In the genomic region with DNA sequence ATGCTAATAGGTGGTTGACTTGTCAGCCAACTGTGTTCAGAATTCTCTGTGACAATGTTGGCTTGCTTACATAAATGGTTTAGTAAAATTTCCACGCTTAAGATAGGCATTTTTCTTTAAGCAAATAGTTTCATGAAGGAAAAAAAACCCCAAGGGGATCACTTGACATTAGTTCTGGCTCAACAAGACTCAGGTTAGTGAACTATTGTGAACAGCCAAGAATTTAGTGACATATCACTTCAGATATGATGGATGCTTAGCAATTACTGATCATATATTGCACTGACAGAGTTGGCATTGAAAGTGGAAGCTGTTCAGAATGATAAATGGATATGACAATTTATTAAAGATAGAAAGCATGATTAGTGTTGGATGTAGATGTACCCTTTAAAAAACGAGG, we compare ENCODE assay signal across 38 cellular contexts.
"Had no signal": no experiment of that assay in that cellular context is flagged by ENCODE, and none has a peak within 500 bp of the region (broad histone marks: within the 10 kb centered on the region; RNA-seq: fewer than 3 reads in every experiment).

No MANE protein-coding gene starts in this region.

- H3K4me3 Mint-ChIP-seq: activated naive CD4-positive, alpha-beta T cell treated with anti-CD3 and anti-CD28 coated beads for 36 hours; activated naive CD4-positive, alpha-beta T cell treated with anti-CD3 and anti-CD28 coated beads, Interleukin-2, amount 10 ng/mL, durations not matched to agents 7 days and 5 days; activated naive CD4-positive, alpha-beta T cell treated with anti-CD3 and anti-CD28 coated beads, Interleukin-2, amount 50 U/mL, for 24 hours; activated naive CD8-positive, alpha-beta T cell; activated naive CD8-positive, alpha-beta T cell treated with anti-CD3 and anti-CD28 coated beads for 36 hours; activated naive CD8-positive, alpha-beta T cell treated with anti-CD3 and anti-CD28 coated beads, Interleukin-2, amount 10 ng/mL, durations not matched to agents 7 days and 5 days; activated naive CD8-positive, alpha-beta T cell treated with anti-CD3 and anti-CD28 coated beads, Interleukin-2, amount 50 U/mL, for 24 hours; activated T-cell treated with anti-CD3 and anti-CD28 coated beads, Interleukin-2, amount 50 U/mL, for 24 hours; activated T-cell treated with anti-CD3 and anti-CD28 coated beads, Interleukin-2, amount 50 U/mL, for 4 hours; activated T-cell treated with anti-CD3 and anti-CD28 coated beads, Interleukin-2, amount 50 U/mL, for 72 hours; activated T-helper 1 cell treated with anti-CD3 and anti-CD28 coated beads, Interleukin-12 subunit alpha, Interleukin-12 subunit beta, Interleukin-2, Interleukin-4 antibody, amounts not matched to agents 30 ng/mL and 10 ng/mL and 1 ng/mL, durations not matched to agents 14 hours and 24 hours and 36 hours; activated T-helper 17 cell treated with anti-CD3 and anti-CD28 coated beads, Interleukin-2, amount 50 U/mL, for 72 hours; brain; central memory CD8-positive, alpha-beta T cell had no signal

- H3K27me3 ChIP-seq: adrenal gland, ascending aorta, body of pancreas, brain microvascular endothelial cell, breast epithelium, cardiac muscle cell had no signal

- H3K27ac ChIP-seq: adrenal gland, ascending aorta, body of pancreas, brain microvascular endothelial cell, breast epithelium, cardiac muscle cell had no signal

- H3K36me3 ChIP-seq: adrenal gland, ascending aorta, brain microvascular endothelial cell, breast epithelium, cardiac muscle cell had no signal

- H3K9me3 Mint-ChIP-seq: activated naive CD4-positive, alpha-beta T cell treated with anti-CD3 and anti-CD28 coated beads for 36 hours; activated naive CD4-positive, alpha-beta T cell treated with anti-CD3 and anti-CD28 coated beads, Interleukin-2, amount 10 ng/mL, durations not matched to agents 7 days and 5 days; activated naive CD4-positive, alpha-beta T cell treated with anti-CD3 and anti-CD28 coated beads, Interleukin-2, amount 50 U/mL, for 24 hours; activated naive CD8-positive, alpha-beta T cell treated with anti-CD3 and anti-CD28 coated beads for 36 hours; activated naive CD8-positive, alpha-beta T cell treated with anti-CD3 and anti-CD28 coated beads, Interleukin-2, amount 10 ng/mL, durations not matched to agents 7 days and 5 days; activated naive CD8-positive, alpha-beta T cell treated with anti-CD3 and anti-CD28 coated beads, Interleukin-2, amount 50 U/mL, for 24 hours; activated T-cell treated with anti-CD3 and anti-CD28 coated beads, Interleukin-2, amount 50 U/mL, for 24 hours; activated T-cell treated with anti-CD3 and anti-CD28 coated beads, Interleukin-2, amount 50 U/mL, for 4 hours; activated T-cell treated with anti-CD3 and anti-CD28 coated beads, Interleukin-2, amount 50 U/mL, for 72 hours; activated T-helper 1 cell treated with anti-CD3 and anti-CD28 coated beads, Interleukin-12 subunit alpha, Interleukin-12 subunit beta, Interleukin-2, Interleukin-4 antibody, amounts not matched to agents 30 ng/mL and 10 ng/mL and 1 ng/mL, durations not matched to agents 14 hours and 24 hours and 36 hours; activated T-helper 17 cell treated with anti-CD3 and anti-CD28 coated beads, Interleukin-2, amount 50 U/mL, for 72 hours; activated T-helper 2 cell treated with anti-CD3 and anti-CD28 coated beads, Interferon-gamma antibody, Interleukin-2, Interleukin-4, amounts not matched to agents 10 μg/mL and 5 μg/mL and 100 μg/mL, durations not matched to agents 14 hours and 24 hours and 36 hours; brain; central memory CD8-positive, alpha-beta T cell had no signal

- H3K36me3 Mint-ChIP-seq: activated naive CD4-positive, alpha-beta T cell treated with anti-CD3 and anti-CD28 coated beads, Interleukin-2, amount 10 ng/mL, durations not matched to agents 7 days and 5 days; activated naive CD4-positive, alpha-beta T cell treated with anti-CD3 and anti-CD28 coated beads, Interleukin-2, amount 50 U/mL, for 24 hours; activated naive CD4-positive, alpha-beta T cell treated with anti-CD3 and anti-CD28 coated beads, Interleukin-2, amount 50 U/mL, for 72 hours; activated naive CD8-positive, alpha-beta T cell treated with anti-CD3 and anti-CD28 coated beads for 36 hours; activated naive CD8-positive, alpha-beta T cell treated with anti-CD3 and anti-CD28 coated beads, Interleukin-2, amount 10 ng/mL, durations not matched to agents 7 days and 5 days; brain had no signal

- ATAC-seq: activated naive CD4-positive, alpha-beta T cell treated with anti-CD3 and anti-CD28 coated beads, Interleukin-2, amount 50 U/mL, for 72 hours; activated naive CD8-positive, alpha-beta T cell treated with anti-CD3 and anti-CD28 coated beads, Interleukin-2, amount 50 U/mL, for 24 hours; activated T-cell treated with anti-CD3 and anti-CD28 coated beads, Interleukin-2, amount 50 U/mL, for 4 hours; activated T-cell treated with anti-CD3 and anti-CD28 coated beads, Interleukin-2, amount 50 U/mL, for 72 hours; activated T-helper 17 cell treated with anti-CD3 and anti-CD28 coated beads, Interleukin-2, amount 50 U/mL, for 72 hours; body of pancreas had no signal

- H3K4me3 ChIP-seq: adrenal gland, ascending aorta, body of pancreas, breast epithelium, cardiac muscle cell had no signal

- H3K27ac Mint-ChIP-seq: activated naive CD4-positive, alpha-beta T cell treated with anti-CD3 and anti-CD28 coated beads for 36 hours; activated naive CD4-positive, alpha-beta T cell treated with anti-CD3 and anti-CD28 coated beads, Interleukin-2, amount 10 ng/mL, durations not matched to agents 7 days and 5 days; activated naive CD4-positive, alpha-beta T cell treated with anti-CD3 and anti-CD28 coated beads, Interleukin-2, amount 50 U/mL, for 24 hours; activated naive CD4-positive, alpha-beta T cell treated with anti-CD3 and anti-CD28 coated beads, Interleukin-2, amount 50 U/mL, for 72 hours; activated naive CD8-positive, alpha-beta T cell; activated naive CD8-positive, alpha-beta T cell treated with anti-CD3 and anti-CD28 coated beads for 36 hours; activated naive CD8-positive, alpha-beta T cell treated with anti-CD3 and anti-CD28 coated beads, Interleukin-2, amount 10 ng/mL, durations not matched to agents 7 days and 5 days; activated naive CD8-positive, alpha-beta T cell treated with anti-CD3 and anti-CD28 coated beads, Interleukin-2, amount 50 U/mL, for 24 hours; activated T-cell treated with anti-CD3 and anti-CD28 coated beads, Interleukin-2, amount 50 U/mL, for 24 hours; activated T-cell treated with anti-CD3 and anti-CD28 coated beads, Interleukin-2, amount 50 U/mL, for 72 hours; activated T-helper 1 cell treated with anti-CD3 and anti-CD28 coated beads, Interleukin-12 subunit alpha, Interleukin-12 subunit beta, Interleukin-2, Interleukin-4 antibody, amounts not matched to agents 30 ng/mL and 10 ng/mL and 1 ng/mL, durations not matched to agents 14 hours and 24 hours and 36 hours; activated T-helper 17 cell treated with anti-CD3 and anti-CD28 coated beads, Interleukin-2, amount 50 U/mL, for 72 hours; activated T-helper 2 cell treated with anti-CD3 and anti-CD28 coated beads, Interferon-gamma antibody, Interleukin-2, Interleukin-4, amounts not matched to agents 10 μg/mL and 5 μg/mL and 100 μg/mL, durations not matched to agents 14 hours and 24 hours and 36 hours; brain had no signal

- H3K4me1 ChIP-seq: adrenal gland, ascending aorta, body of pancreas, breast epithelium had no signal

- H3K4me1 Mint-ChIP-seq: activated naive CD4-positive, alpha-beta T cell treated with anti-CD3 and anti-CD28 coated beads, Interleukin-2, amount 10 ng/mL, durations not matched to agents 7 days and 5 days; activated naive CD4-positive, alpha-beta T cell treated with anti-CD3 and anti-CD28 coated beads, Interleukin-2, amount 50 U/mL, for 24 hours; activated naive CD8-positive, alpha-beta T cell treated with anti-CD3 and anti-CD28 coated beads, Interleukin-2, amount 10 ng/mL, durations not matched to agents 7 days and 5 days; activated naive CD8-positive, alpha-beta T cell treated with anti-CD3 and anti-CD28 coated beads, Interleukin-2, amount 50 U/mL, for 24 hours; activated T-helper 17 cell treated with anti-CD3 and anti-CD28 coated beads, Interleukin-2, amount 50 U/mL, for 72 hours; brain; central memory CD8-positive, alpha-beta T cell had no signal

- FAIRE-seq: bronchial epithelial cell had no signal

- H3K9me3 ChIP-seq: adrenal gland, ascending aorta, body of pancreas, breast epithelium had no signal

- H3K27me3 Mint-ChIP-seq: activated naive CD4-positive, alpha-beta T cell treated with anti-CD3 and anti-CD28 coated beads, Interleukin-2, amount 10 ng/mL, durations not matched to agents 7 days and 5 days; activated naive CD8-positive, alpha-beta T cell treated with anti-CD3 and anti-CD28 coated beads, Interleukin-2, amount 50 U/mL, for 24 hours; activated T-cell treated with anti-CD3 and anti-CD28 coated beads, Interleukin-2, amount 50 U/mL, for 24 hours; activated T-helper 17 cell treated with anti-CD3 and anti-CD28 coated beads, Interleukin-2, amount 50 U/mL, for 72 hours; brain had no signal

- DNase-seq: activated effector memory CD4-positive, alpha-beta T cell treated with anti-CD3 and anti-CD28 coated beads, Interleukin-2, amount 50 U/mL, for 16 hours; activated effector memory CD4-positive, alpha-beta T cell treated with Interleukin-2 at 50 U/mL for 16 hours; activated gamma-delta T cell; activated gamma-delta T cell treated with Interleukin-2 at 50 U/mL for 16 hours; activated naive CD4-positive, alpha-beta T cell; activated naive CD4-positive, alpha-beta T cell treated with anti-CD3 and anti-CD28 coated beads for 36 hours; activated naive CD4-positive, alpha-beta T cell treated with anti-CD3 and anti-CD28 coated beads, Interleukin-2, amount 10 ng/mL, durations not matched to agents 7 days and 5 days; activated naive CD4-positive, alpha-beta T cell treated with Interleukin-2 at 50 U/mL for 16 hours; activated naive CD8-positive, alpha-beta T cell treated with anti-CD3 and anti-CD28 coated beads for 36 hours; activated naive CD8-positive, alpha-beta T cell treated with anti-CD3 and anti-CD28 coated beads, Interleukin-2, amount 10 ng/mL, durations not matched to agents 7 days and 5 days; activated naive CD8-positive, alpha-beta T cell treated with anti-CD3 and anti-CD28 coated beads, Interleukin-2, amount 50 U/mL, for 24 hours; activated T-cell treated with anti-CD3 and anti-CD28 coated beads, Interleukin-2, amount 50 U/mL, for 1 hour; activated T-cell treated with anti-CD3 and anti-CD28 coated beads, Interleukin-2, amount 50 U/mL, for 24 hours; activated T-cell treated with anti-CD3 and anti-CD28 coated beads, Interleukin-2, amount 50 U/mL, for 4 hours; activated T-cell treated with anti-CD3 and anti-CD28 coated beads, Interleukin-2, amount 50 U/mL, for 48 hours; activated T-cell treated with anti-CD3 and anti-CD28 coated beads, Interleukin-2, amount 50 U/mL, for 72 hours; adrenal gland; amniotic stem cell; amygdala; anterior cingulate cortex; aorta; body of pancreas; brain microvascular endothelial cell; caudate nucleus; central memory CD4-positive, alpha-beta T cell; cerebellar nuclear complex had no signal
